8 cellular contexts compared by ENCODE assay signal in genomic region chr6:28218312-28219248, GRCh38. TPM values are rescaled to one million over a fixed set of nuclear protein-coding genes. Genes with fewer than 3 reads are reported as not detected.
DNase-seq lines count a peak whose midpoint lies in the region; ATAC-seq, FAIRE-seq and TF ChIP-seq lines count a peak whose summit lies in the region.

No MANE protein-coding gene starts in this region.

- H4K20me1 ChIP-seq in endothelial cell of umbilical vein (replicated peaks; ENCODE audit: control insufficient read depth, extremely low read depth, insufficient read depth, low read length): no peaks in the 10 kb centered on the region

- H3K4me1 Mint-ChIP-seq in activated CD4-positive, alpha-beta T cell treated with anti-CD3 and anti-CD28 coated beads for 36 hours: peaks cover 8% of the 10 kb centered on the region
- peaks cover 24% of the 10 kb centered on the region for H3K4me1 Mint-ChIP-seq in T-helper 2 cell treated with Interferon-gamma antibody and Interleukin-4, amounts not matched to agents 5 μg/mL and 100 μg/mL, for 36 hours (ENCODE audit: low read depth)

- H2BK15ac ChIP-seq in mesendoderm (replicated peaks; ENCODE audit: low read depth): no peak overlapping the region

- peak overlapping the region; percentile 96 for H3K18ac ChIP-seq in mesendoderm (ENCODE audit: low read length)

- peak overlapping the region; percentile 90 for H3K4ac ChIP-seq in mesendoderm (ENCODE audit: low read depth, low read length)

- H4K8ac ChIP-seq in mesendoderm (ENCODE audit: low read depth, low read length): peak overlapping the region; percentile 95

- no peaks in the 10 kb centered on the region for H3K79me1 ChIP-seq in mesendoderm (ENCODE audit: low read length)

- H3K27ac ChIP-seq in endothelial cell of umbilical vein (ENCODE audit: insufficient read depth, low read depth, low read length): peak overlapping the region; percentile 21
- no peak overlapping the region for H3K27ac ChIP-seq in mesendoderm (ENCODE audit: low read depth, low read length)
- no peak overlapping the region for H3K27ac ChIP-seq in stomach smooth muscle (ENCODE audit: low read length)

- TF ChIP-seq POLR2A in endothelial cell of umbilical vein (IDR thresholded peaks at IDR 0.05; ENCODE audit: low read depth, low read length): no peak

- H3K4me2 ChIP-seq in endothelial cell of umbilical vein (ENCODE audit: insufficient read depth, low read length) (peak overlapping the region; percentile 71), mesendoderm (ENCODE audit: low read length) (peak overlapping the region; percentile 70)

- dilution Hi-C loops in endothelial cell of umbilical vein (cut with MboI; ENCODE audit: extremely low pct_ligation_motif_present, low sequenced_read_pairs): no loop called here

- intact Hi-C loops in activated CD4-positive, alpha-beta T cell treated with anti-CD3 and anti-CD28 coated beads for 36 hours (cut with DNase I, micrococcal nuclease): no loop called here
- intact Hi-C loops in endothelial cell of umbilical vein (cut with micrococcal nuclease): loop anchor here (10.0 kb wide), 2 partner anchors 436 to 766 kb away; no protein-coding TSS in a partner anchor

- CTCF ChIA-PET in activated CD4-positive, alpha-beta T cell treated with anti-CD3 and anti-CD28 coated beads for 36 hours (lab: Charles Lee): interaction anchor here (1.0 kb wide), 1 partner anchor 11 kb away, joined by 3 read pairs; no protein-coding TSS in a partner anchor
- CTCF ChIA-PET in endothelial cell of umbilical vein (lab: Charles Lee): interaction anchor here (1.0 to 1.7 kb wide), 6 partner anchors 34 to 137 kb away, joined by 3 to 6 read pairs (median 3); partner anchors contain the start of genes ZKSCAN4, ZKSCAN8 and ZSCAN26

- H3K36me3 ChIP-seq in endothelial cell of umbilical vein (ENCODE audit: control insufficient read depth in 2 of 2, extremely low read depth in 1 of 2, insufficient read depth in 2 of 2, low read length in 2 of 2) (no peaks in the 10 kb centered on the region), mesendoderm (ENCODE audit: control insufficient read depth, insufficient read depth, low read length) (no peaks in the 10 kb centered on the region), stomach smooth muscle (ENCODE audit: control insufficient read depth in 2 of 2, insufficient read depth in 2 of 2, low read length in 2 of 2) (no peaks in the 10 kb centered on the region)

- peak; percentile 50 for DNase-seq in activated CD4-positive, alpha-beta T cell treated with anti-CD3 and anti-CD28 coated beads for 36 hours
- no peak for DNase-seq in activated CD4-positive, alpha-beta T cell treated with anti-CD3 and anti-CD28 coated beads for 4 hours
- DNase-seq in MV-4-11 (lab: John Stamatoyannopoulos, UW) (peak; percentile 61), endothelial cell of umbilical vein (ENCODE audit: low read depth, low spot score) (peak; percentile 59), mesendoderm (peak; percentile 64)
- no peak for DNase-seq in T-helper 2 cell treated with Interferon-gamma antibody and Interleukin-4, amounts not matched to agents 5 μg/mL and 100 μg/mL, for 36 hours (ENCODE audit: low spot score)

- POLR2A ChIA-PET in activated CD4-positive, alpha-beta T cell treated with anti-CD3 and anti-CD28 coated beads for 36 hours (lab: Charles Lee): interaction anchor here (0.6 kb wide), 1 partner anchor 439 kb away, joined by 3 read pairs; no protein-coding TSS in a partner anchor
- POLR2A ChIA-PET in endothelial cell of umbilical vein (lab: Charles Lee): interaction anchor here (0.7 kb wide), 1 partner anchor 80 kb away, joined by 3 read pairs; no protein-coding TSS in a partner anchor

- H3K56ac ChIP-seq in mesendoderm (ENCODE audit: low read length): peak overlapping the region; percentile 76

- H3K27me3 Mint-ChIP-seq in activated CD4-positive, alpha-beta T cell treated with anti-CD3 and anti-CD28 coated beads for 36 hours: peaks cover 69% of the 10 kb centered on the region
- H3K27me3 Mint-ChIP-seq in T-helper 2 cell treated with Interferon-gamma antibody and Interleukin-4, amounts not matched to agents 5 μg/mL and 100 μg/mL, for 36 hours (ENCODE audit: low read depth): peaks cover 75% of the 10 kb centered on the region

- no peak overlapping the region for H4K5ac ChIP-seq in mesendoderm (ENCODE audit: low read length)

- peak; percentile 76 for ATAC-seq in activated CD4-positive, alpha-beta T cell treated with anti-CD3 and anti-CD28 coated beads for 36 hours
- peak; percentile 57 for ATAC-seq in GM21825 (IDR thresholded peaks at IDR 0.05; ENCODE audit: unreplicated experiment)

- H2BK120ac ChIP-seq in mesendoderm (ENCODE audit: low read depth, low read length): no peak overlapping the region

- BruUV-seq in endothelial cell of umbilical vein (replicated peaks; lab: Mats Ljungman, UMichigan): TSS peak; percentile 56

- H3K79me2 ChIP-seq in endothelial cell of umbilical vein (ENCODE audit: control insufficient read depth, insufficient read depth, low read length): no peaks in the 10 kb centered on the region
- H3K79me2 ChIP-seq in mesendoderm (ENCODE audit: control insufficient read depth, insufficient read depth, low read length): no peaks in the 10 kb centered on the region

- no CpG with 5 or more reads among the region's 56 CpGs for WGBS in mesendoderm (ENCODE audit: extremely low coverage, insufficient coverage, low lambda C conversion rate)

- no peak overlapping the region for H3K27ac Mint-ChIP-seq in activated CD4-positive, alpha-beta T cell treated with anti-CD3 and anti-CD28 coated beads for 36 hours
- H3K27ac Mint-ChIP-seq in T-helper 2 cell treated with Interferon-gamma antibody and Interleukin-4, amounts not matched to agents 5 μg/mL and 100 μg/mL, for 36 hours: peak overlapping the region; percentile 31

- no peak overlapping the region for H2BK5ac ChIP-seq in mesendoderm (ENCODE audit: low read length)

- peak; percentile 82 for FAIRE-seq in endothelial cell of umbilical vein (lab: Jason Lieb, UNC)

- no peaks in the 10 kb centered on the region for H3K36me3 Mint-ChIP-seq in activated CD4-positive, alpha-beta T cell treated with anti-CD3 and anti-CD28 coated beads for 36 hours (ENCODE audit: low read depth)
- H3K36me3 Mint-ChIP-seq in T-helper 2 cell treated with Interferon-gamma antibody and Interleukin-4, amounts not matched to agents 5 μg/mL and 100 μg/mL, for 36 hours (ENCODE audit: low read depth): peaks cover 3% of the 10 kb centered on the region

- no peaks in the 10 kb centered on the region for H3K9me3 Mint-ChIP-seq in activated CD4-positive, alpha-beta T cell treated with anti-CD3 and anti-CD28 coated beads for 36 hours (ENCODE audit: low read depth)
- no peaks in the 10 kb centered on the region for H3K9me3 Mint-ChIP-seq in T-helper 2 cell treated with Interferon-gamma antibody and Interleukin-4, amounts not matched to agents 5 μg/mL and 100 μg/mL, for 36 hours

- H3K9ac ChIP-seq in endothelial cell of umbilical vein (replicated peaks; ENCODE audit: extremely low read depth, insufficient read depth, low read length): peak overlapping the region; percentile 32
- H3K9ac ChIP-seq in mesendoderm (ENCODE audit: low read length): peak overlapping the region; percentile 64
- peak overlapping the region; percentile 60 to 68 for H3K9ac ChIP-seq in stomach smooth muscle (ENCODE audit: low read length in 2 of 2)

- H3K27me3 ChIP-seq in endothelial cell of umbilical vein (ENCODE audit: control insufficient read depth in 2 of 2, insufficient read depth in 2 of 2, low read length in 2 of 2) (peaks cover 10 to 21% of the 10 kb centered on the region in 2 experiments), mesendoderm (ENCODE audit: insufficient read depth, low read length, poor library complexity) (peaks cover 7% of the 10 kb centered on the region), stomach smooth muscle (ENCODE audit: control insufficient read depth in 1 of 2, insufficient read depth in 2 of 2, low read length in 2 of 2) (peaks cover 15 to 26% of the 10 kb centered on the region in 2 donors)

- H3K4me3 ChIP-seq in endothelial cell of umbilical vein (replicated peaks in 1 of 3; ENCODE audit: insufficient read depth in 1 of 3, low read depth in 1 of 3, low read length in 3 of 3) (peak overlapping the region; percentile 40 to 60 (median 53)), mesendoderm (ENCODE audit: low read length) (peak overlapping the region; percentile 30), stomach smooth muscle (ENCODE audit: low read length in 2 of 2) (peak overlapping the region; percentile 78 to 81)

- H3K9me1 ChIP-seq in endothelial cell of umbilical vein (replicated peaks; ENCODE audit: control insufficient read depth, extremely low read depth, insufficient read depth, low read length): no peaks in the 10 kb centered on the region

- no peak overlapping the region for H3K23ac ChIP-seq in mesendoderm (ENCODE audit: low read length)

- no peak overlapping the region for H2AK5ac ChIP-seq in mesendoderm (ENCODE audit: low read length)

- peak overlapping the region; percentile 68 for H3K4me3 Mint-ChIP-seq in activated CD4-positive, alpha-beta T cell treated with anti-CD3 and anti-CD28 coated beads for 36 hours
- H3K4me3 Mint-ChIP-seq in T-helper 2 cell treated with Interferon-gamma antibody and Interleukin-4, amounts not matched to agents 5 μg/mL and 100 μg/mL, for 36 hours: peak overlapping the region; percentile 81

- peak overlapping the region; percentile 79 for H2AFZ ChIP-seq in endothelial cell of umbilical vein (ENCODE audit: low read depth, low read length)

- H3K4me1 ChIP-seq in endothelial cell of umbilical vein (ENCODE audit: control insufficient read depth, extremely low read depth, insufficient read depth, low read length) (peaks cover 3% of the 10 kb centered on the region), mesendoderm (ENCODE audit: control insufficient read depth, low read depth, low read length) (no peaks in the 10 kb centered on the region), stomach smooth muscle (ENCODE audit: control insufficient read depth, insufficient read depth, low read length) (peaks cover 4% of the 10 kb centered on the region)

- H3K9me3 ChIP-seq in endothelial cell of umbilical vein (replicated peaks; ENCODE audit: control insufficient read depth, insufficient read depth, low read length): no peaks in the 10 kb centered on the region
- no peaks in the 10 kb centered on the region for H3K9me3 ChIP-seq in stomach smooth muscle (ENCODE audit: control insufficient read depth in 2 of 2, low read length in 2 of 2)

- no peak for TF ChIP-seq CTCF in endothelial cell of umbilical vein (IDR thresholded peaks at IDR 0.05; ENCODE audit: extremely low read depth in 1 of 2, insufficient read depth in 1 of 2, low read depth in 1 of 2, low read length in 2 of 2)

RNA-seq across cellular contexts. Expression of gene ZSCAN9, which starts 6.5 kb away (rescaled TPM):
- 1 to 10 TPM; 1.7 to 1.8 TPM for total RNA-seq in activated CD4-positive, alpha-beta T cell treated with anti-CD3 and anti-CD28 coated beads for 36 hours
- total RNA-seq in endothelial cell of umbilical vein: 18.0 and 18.6 TPM in 2 replicates
- polyA plus RNA-seq in endothelial cell of umbilical vein: 10.5 and 11.7 TPM in 2 replicates
- 11.5 and 13.2 TPM in 2 replicates for polyA plus RNA-seq in endothelial cell of umbilical vein (2011; cell fraction: cytosol; rRNA removed)
- 30.0 and 36.8 TPM in 2 replicates for polyA plus RNA-seq in endothelial cell of umbilical vein (2011; cell fraction: nucleus; rRNA removed)
- polyA plus RNA-seq in endothelial cell of umbilical vein (2012): 10.9 and 12.6 TPM in 2 replicates
- polyA minus RNA-seq in endothelial cell of umbilical vein: 19.1 and 19.7 TPM in 2 replicates
- polyA minus RNA-seq in endothelial cell of umbilical vein (2011; cell fraction: cytosol; rRNA and poly(A)+ RNA removed): 6.1 TPM
- polyA minus RNA-seq in endothelial cell of umbilical vein (2011; cell fraction: nucleus; rRNA and poly(A)+ RNA removed): 26.8 and 32.7 TPM in 2 replicates
- 9.2 TPM for polyA plus RNA-seq in mesendoderm (2013, experiment 1 of 2)
- polyA plus RNA-seq in mesendoderm (2013, experiment 2 of 2): 8.6 TPM

RNA-seq across cellular contexts. Expression of gene ZKSCAN4, which starts 33.5 kb away (rescaled TPM):
- 1 to 10 TPM; 3.2 to 4.1 TPM for total RNA-seq in activated CD4-positive, alpha-beta T cell treated with anti-CD3 and anti-CD28 coated beads for 36 hours
- 3.6 and 4.1 TPM in 2 replicates for total RNA-seq in endothelial cell of umbilical vein
- polyA plus RNA-seq in endothelial cell of umbilical vein: 1.0 and 1.3 TPM in 2 replicates
- polyA plus RNA-seq in endothelial cell of umbilical vein (2011; cell fraction: cytosol; rRNA removed): 1.8 and 2.0 TPM in 2 replicates
- polyA plus RNA-seq in endothelial cell of umbilical vein (2011; cell fraction: nucleus; rRNA removed): 2.2 and 2.4 TPM in 2 replicates
- 2.3 and 3.3 TPM in 2 replicates for polyA plus RNA-seq in endothelial cell of umbilical vein (2012)
- 1.8 and 2.1 TPM in 2 replicates for polyA minus RNA-seq in endothelial cell of umbilical vein
- 2.9 TPM for polyA minus RNA-seq in endothelial cell of umbilical vein (2011; cell fraction: cytosol; rRNA and poly(A)+ RNA removed)
- polyA minus RNA-seq in endothelial cell of umbilical vein (2011; cell fraction: nucleus; rRNA and poly(A)+ RNA removed): 1.6 TPM in 2 replicates
- polyA plus RNA-seq in mesendoderm (2013, experiment 1 of 2): 3.1 TPM
- polyA plus RNA-seq in mesendoderm (2013, experiment 2 of 2): 3.3 TPM

RNA-seq across cellular contexts. Expression of gene NKAPL, which starts 40.5 kb away (rescaled TPM):
- under 1 TPM; 0.14 to 0.25 TPM for total RNA-seq in activated CD4-positive, alpha-beta T cell treated with anti-CD3 and anti-CD28 coated beads for 36 hours
- total RNA-seq in endothelial cell of umbilical vein: 1.1 and 1.6 TPM in 2 replicates
- polyA plus RNA-seq in endothelial cell of umbilical vein: 0.53 and 0.72 TPM in 2 replicates
- polyA plus RNA-seq in endothelial cell of umbilical vein (2011; cell fraction: cytosol; rRNA removed): 0.75 and 0.78 TPM in 2 replicates
- polyA plus RNA-seq in endothelial cell of umbilical vein (2011; cell fraction: nucleus; rRNA removed): 0.24 and 0.29 TPM in 2 replicates
- polyA plus RNA-seq in endothelial cell of umbilical vein (2012): 0.61 and 1.2 TPM in 2 replicates
- 0.17 and 0.96 TPM in 2 replicates for polyA minus RNA-seq in endothelial cell of umbilical vein
- polyA minus RNA-seq in endothelial cell of umbilical vein (2011; cell fraction: cytosol; rRNA and poly(A)+ RNA removed): not detected
- polyA minus RNA-seq in endothelial cell of umbilical vein (2011; cell fraction: nucleus; rRNA and poly(A)+ RNA removed): 0.43 and 0.53 TPM in 2 replicates
- polyA plus RNA-seq in mesendoderm (2013, experiment 1 of 2): 0.17 TPM
- polyA plus RNA-seq in mesendoderm (2013, experiment 2 of 2): 0.07 TPM

RNA-seq across cellular contexts. Expression of gene ZSCAN26, which starts 48.4 kb away (rescaled TPM):
- total RNA-seq in activated CD4-positive, alpha-beta T cell treated with anti-CD3 and anti-CD28 coated beads for 36 hours: 1 to 10 TPM; 5.0 to 6.7 TPM
- 12.7 and 14.1 TPM in 2 replicates for total RNA-seq in endothelial cell of umbilical vein
- polyA plus RNA-seq in endothelial cell of umbilical vein: 11.2 and 12.8 TPM in 2 replicates
- 14.4 and 15.3 TPM in 2 replicates for polyA plus RNA-seq in endothelial cell of umbilical vein (2011; cell fraction: cytosol; rRNA removed)
- polyA plus RNA-seq in endothelial cell of umbilical vein (2011; cell fraction: nucleus; rRNA removed): 57.4 and 65.5 TPM in 2 replicates
- polyA plus RNA-seq in endothelial cell of umbilical vein (2012): 9.8 and 10.3 TPM in 2 replicates
- polyA minus RNA-seq in endothelial cell of umbilical vein: 19.4 and 21.0 TPM in 2 replicates
- polyA minus RNA-seq in endothelial cell of umbilical vein (2011; cell fraction: cytosol; rRNA and poly(A)+ RNA removed): 3.5 TPM
- polyA minus RNA-seq in endothelial cell of umbilical vein (2011; cell fraction: nucleus; rRNA and poly(A)+ RNA removed): 23.6 and 27.2 TPM in 2 replicates
- polyA plus RNA-seq in mesendoderm (2013, experiment 1 of 2): 8.0 TPM
- 8.4 TPM for polyA plus RNA-seq in mesendoderm (2013, experiment 2 of 2)

Comparison
In these comparisons a context has a peak if more than half of its experiments do, and no peak if none do; other contexts are left out.
1. DNase-seq: peak in activated CD4-positive, alpha-beta T cell treated with anti-CD3 and anti-CD28 coated beads for 36 hours (single experiment), MV-4-11 (single experiment), endothelial cell of umbilical vein (single experiment) and mesendoderm (single experiment); none in activated CD4-positive, alpha-beta T cell treated with anti-CD3 and anti-CD28 coated beads for 4 hours (0 of 2) and T-helper 2 cell treated with Interferon-gamma antibody and Interleukin-4, amounts not matched to agents 5 μg/mL and 100 μg/mL, for 36 hours (single experiment).
2. Peak in every context shown above with its lines, with median percentiles within 50 percentile points of each other: H3K4me3 ChIP-seq and H3K9ac ChIP-seq.